8 cellular contexts compared by ENCODE assay signal in the genomic region with DNA sequence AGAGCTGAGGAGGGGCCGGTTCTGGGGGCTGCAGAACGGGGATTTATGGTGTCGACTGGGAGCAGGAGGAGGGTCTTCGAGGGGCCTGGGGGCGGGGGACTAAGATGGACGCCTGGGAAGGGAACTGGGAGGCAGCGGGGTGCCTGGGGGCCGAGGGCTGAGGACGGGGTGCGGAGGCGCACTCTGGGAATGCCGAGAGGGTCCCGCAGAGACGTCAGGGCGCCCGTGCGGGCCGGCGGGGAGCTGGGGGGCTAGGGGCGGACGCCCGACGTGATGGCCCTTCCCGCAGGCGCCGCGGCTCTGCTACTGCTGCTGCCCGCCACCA. TPM values are rescaled to one million over a fixed set of nuclear protein-coding genes. Genes with fewer than 3 reads are reported as not detected.
A peak's percentile ranks its signal among the peaks of the same experiment; 100 is the strongest.
DNase-seq lines count a peak whose midpoint lies in the region; ATAC-seq, FAIRE-seq and TF ChIP-seq lines count a peak whose summit lies in the region.

No MANE protein-coding gene starts in this region.

- no peak for TF ChIP-seq EP300 in SK-N-SH (IDR thresholded peaks at IDR 0.05; ENCODE audit: borderline replicate concordance in 1 of 2, low read depth in 1 of 2, low read length in 1 of 2)

- H3K27me3 ChIP-seq in SK-N-SH (ENCODE audit: insufficient read depth) (no peaks in the 10 kb centered on the region), keratinocyte (ENCODE audit: control insufficient read depth, extremely low read depth, insufficient read depth, low read length) (no peaks in the 10 kb centered on the region)

- H3K9me3 ChIP-seq in SK-N-SH (no peaks in the 10 kb centered on the region), keratinocyte (ENCODE audit: control insufficient read depth, low read depth, low read length) (no peaks in the 10 kb centered on the region)

- H3K9me2 ChIP-seq in SK-N-SH, result no peaks in the 10 kb centered on the region

- dilution Hi-C loops in keratinocyte (cut with MboI; ENCODE audit: extremely low pct_ligation_motif_present, low sequenced_read_pairs), result no loop called here

- no peaks in the 10 kb centered on the region for H3K9me3 Mint-ChIP-seq in activated naive CD8-positive, alpha-beta T cell treated with anti-CD3 and anti-CD28 coated beads, Interleukin-2, amount 10 ng/mL, durations not matched to agents 7 days and 5 days

- 2% methylated on average over 6 of the region's 28 CpGs for WGBS in SK-N-SH (ENCODE audit: low lambda C conversion rate)

- peak overlapping the region; percentile 64 to 83 for H3K4me3 ChIP-seq in SK-N-SH (ENCODE audit: low read depth in 2 of 2, low read length in 1 of 2)
- peak overlapping the region; percentile 46 to 81 (median 68) for H3K4me3 ChIP-seq in keratinocyte (ENCODE audit: control insufficient read depth in 2 of 3, extremely low read depth in 1 of 3, insufficient read depth in 2 of 3, low read depth in 1 of 3, low read length in 3 of 3)

- CTCF ChIA-PET in SK-N-SH (lab: Yijun Ruan, JAX), result interaction anchor here (0.6 to 6.1 kb wide), 35 partner anchors 9 to 799 kb away, joined by 3 to 150 read pairs (median 3); partner anchors contain the start of genes ARL2, CAPN1, FAU and MRPL49

- H3K9ac ChIP-seq in SK-N-SH (peak overlapping the region; percentile 38), keratinocyte (ENCODE audit: control insufficient read depth, extremely low read depth, insufficient read depth, low read length) (peak overlapping the region; percentile 67)

- H3K27ac Mint-ChIP-seq in activated naive CD8-positive, alpha-beta T cell treated with anti-CD3 and anti-CD28 coated beads, Interleukin-2, amount 10 ng/mL, durations not matched to agents 7 days and 5 days, result peak overlapping the region; percentile 87

- H3K4me1 ChIP-seq in SK-N-SH (ENCODE audit: control insufficient read depth in 1 of 2, insufficient read depth in 2 of 2, low read depth in 1 of 2, low read length in 1 of 2) (peaks cover 14 to 52% of the 10 kb centered on the region in 2 experiments; a peak in 3 of 4 replicates), keratinocyte (ENCODE audit: control insufficient read depth, extremely low read depth, insufficient read depth, low read length) (peaks cover 32% of the 10 kb centered on the region)

- H3K36me3 ChIP-seq in SK-N-SH (replicated peaks in 1 of 2; ENCODE audit: control insufficient read depth in 1 of 2, insufficient read depth in 2 of 2, low read length in 1 of 2), result peaks cover 7 to 31% of the 10 kb centered on the region in 2 experiments
- H3K36me3 ChIP-seq in keratinocyte (ENCODE audit: control insufficient read depth in 2 of 2, extremely low read depth in 1 of 2, insufficient read depth in 2 of 2, low read length in 2 of 2), result peaks cover 10 to 12% of the 10 kb centered on the region in 2 experiments

- peaks cover 2% of the 10 kb centered on the region for H3K9me1 ChIP-seq in keratinocyte (ENCODE audit: control insufficient read depth, extremely low read depth, insufficient read depth, low read length)

- H3F3A ChIP-seq in SK-N-SH (replicated peaks; ENCODE audit: insufficient read depth), result peaks cover 13% of the 10 kb centered on the region

- TF ChIP-seq CTCF in SK-N-SH (IDR thresholded peaks at IDR 0.05) (no peak), keratinocyte (optimal IDR thresholded peaks at IDR 0.05 in 1 of 3, IDR thresholded peaks at IDR 0.05 in 1 of 3, conservative IDR thresholded peaks at IDR 0.05 in 1 of 3; ENCODE audit: extremely low read depth in 1 of 3, insufficient read depth in 2 of 3, low read length in 3 of 3) (no peak)

- POLR2A ChIA-PET in SK-N-SH (lab: Yijun Ruan, JAX), result interaction anchor here (0.7 to 4.1 kb wide), 10 partner anchors 9 to 230 kb away, joined by 3 to 27 read pairs (median 4); partner anchors contain the start of genes ARL2, FAU and MRPL49
- POLR2A ChIA-PET in activated naive CD8-positive, alpha-beta T cell treated with anti-CD3 and anti-CD28 coated beads, Interleukin-2, amount 10 ng/mL, durations not matched to agents 7 days and 5 days (lab: Charles Lee), result interaction anchor here (0.6 to 4.1 kb wide), 11 partner anchors 10 to 230 kb away, joined by 3 to 40 read pairs (median 4); partner anchors contain the start of genes ARL2, CAPN1, FAU and MRPL49

- peaks cover 30% of the 10 kb centered on the region for H3K4me1 Mint-ChIP-seq in activated naive CD8-positive, alpha-beta T cell treated with anti-CD3 and anti-CD28 coated beads, Interleukin-2, amount 10 ng/mL, durations not matched to agents 7 days and 5 days

- H3K4me3 Mint-ChIP-seq in activated naive CD8-positive, alpha-beta T cell treated with anti-CD3 and anti-CD28 coated beads, Interleukin-2, amount 10 ng/mL, durations not matched to agents 7 days and 5 days, result peak overlapping the region; percentile 88

- no peaks in the 10 kb centered on the region for H3K27me3 Mint-ChIP-seq in activated naive CD8-positive, alpha-beta T cell treated with anti-CD3 and anti-CD28 coated beads, Interleukin-2, amount 10 ng/mL, durations not matched to agents 7 days and 5 days

- H4K20me1 ChIP-seq in SK-N-SH (ENCODE audit: insufficient read depth) (peaks cover 6% of the 10 kb centered on the region; the same call in 1 of the 2 replicates), keratinocyte (ENCODE audit: control insufficient read depth, extremely low read depth, insufficient read depth, low read length) (no peaks in the 10 kb centered on the region)

- H2AFZ ChIP-seq in SK-N-SH (ENCODE audit: low read depth) (no peak overlapping the region), keratinocyte (ENCODE audit: control insufficient read depth, low read length) (no peak overlapping the region)

- H3K36me3 Mint-ChIP-seq in activated naive CD8-positive, alpha-beta T cell treated with anti-CD3 and anti-CD28 coated beads, Interleukin-2, amount 10 ng/mL, durations not matched to agents 7 days and 5 days, result peaks cover 2% of the 10 kb centered on the region

- DNase-seq in SK-N-SH (no peak), keratinocyte (ENCODE audit: low read depth, low spot score) (no peak), substantia nigra (lab: John Stamatoyannopoulos, UW) (peak in 1 of 49 donors; percentile 56), GF-D8 (lab: John Stamatoyannopoulos, UW) (no peak)
- no peak for DNase-seq in activated naive CD8-positive, alpha-beta T cell treated with anti-CD3 and anti-CD28 coated beads, Interleukin-2, amount 10 ng/mL, durations not matched to agents 7 days and 5 days

- H3K27ac ChIP-seq in SK-N-SH (ENCODE audit: low read depth in 2 of 2, low read length in 1 of 2) (peak overlapping the region in 1 of 2 experiments; percentile 89; a peak in 2 of 4 replicates), keratinocyte (ENCODE audit: control insufficient read depth, insufficient read depth, low read length) (no peak overlapping the region), substantia nigra (ENCODE audit: low read depth, low read length, poor library complexity, severe bottlenecking) (peak overlapping the region; percentile 87)

- TF ChIP-seq RAD21 in SK-N-SH (IDR thresholded peaks at IDR 0.05; ENCODE audit: low read length), result no peak

- H3K79me2 ChIP-seq in SK-N-SH (ENCODE audit: insufficient read depth) (peaks cover 18% of the 10 kb centered on the region), keratinocyte (ENCODE audit: control insufficient read depth, insufficient read depth, low read length) (peaks cover 18% of the 10 kb centered on the region)

- ATAC-seq in SK-N-SH treated with all-trans-retinoic acid at 6 μM for 48 hours (no peak), GM19023 (IDR thresholded peaks at IDR 0.05; ENCODE audit: unreplicated experiment) (no peak), HG02973 (IDR thresholded peaks at IDR 0.05; ENCODE audit: unreplicated experiment) (no peak)
- ATAC-seq in activated naive CD8-positive, alpha-beta T cell treated with anti-CD3 and anti-CD28 coated beads, Interleukin-2, amount 10 ng/mL, durations not matched to agents 7 days and 5 days (ENCODE audit: low read depth), result no peak

- FAIRE-seq in keratinocyte (lab: Jason Lieb, UNC), result no peak

- peak overlapping the region; percentile 93 for H3K4me2 ChIP-seq in SK-N-SH
- H3K4me2 ChIP-seq in keratinocyte (ENCODE audit: control insufficient read depth, extremely low read depth, insufficient read depth, low read depth, low read length), result peak overlapping the region; percentile 91

RNA-seq across cellular contexts. Expression of gene TM7SF2, which starts 0.5 kb away (rescaled TPM):
- polyA plus RNA-seq in SK-N-SH (2012; rRNA removed), result 87.8 and 90.0 TPM in 2 replicates
- polyA plus RNA-seq in SK-N-SH (2012; cell fraction: cytosol; rRNA removed), result 38.0 and 59.9 TPM in 2 replicates
- 161 and 164 TPM in 2 replicates for polyA plus RNA-seq in SK-N-SH (2012; cell fraction: nucleus; rRNA removed)
- total RNA-seq in activated naive CD8-positive, alpha-beta T cell treated with anti-CD3 and anti-CD28 coated beads, Interleukin-2, amount 10 ng/mL, durations not matched to agents 7 days and 5 days, result 10 to 100 TPM; 26.1 to 26.2 TPM
- 9.7 to 12.6 TPM (median 10.7 TPM) in 3 replicates for polyA plus RNA-seq in keratinocyte
- polyA plus RNA-seq in keratinocyte (2011; ENCODE audit: low read depth), result 52.1 TPM
- 8.3 and 10.2 TPM in 2 replicates for polyA plus RNA-seq in keratinocyte (2011; cell fraction: cytosol; rRNA removed)
- 14.3 and 15.5 TPM in 2 replicates for polyA plus RNA-seq in keratinocyte (2011; cell fraction: nucleus; rRNA removed)
- 11.1 and 76.6 TPM in 2 replicates for polyA plus RNA-seq in keratinocyte (2012; ENCODE audit: low replicate concordance)
- polyA minus RNA-seq in keratinocyte, result 15.1 to 69.8 TPM (median 15.7 TPM) in 3 replicates
- polyA minus RNA-seq in keratinocyte (2011; cell fraction: cytosol; rRNA and poly(A)+ RNA removed), result 9.0 TPM
- polyA minus RNA-seq in keratinocyte (2011; cell fraction: nucleus; rRNA and poly(A)+ RNA removed), result 10.4 and 10.5 TPM in 2 replicates

RNA-seq across cellular contexts. Expression of gene ZNHIT2, which starts 5.3 kb away (rescaled TPM):
- polyA plus RNA-seq in SK-N-SH (2012; rRNA removed), result 5.6 and 5.9 TPM in 2 replicates
- polyA plus RNA-seq in SK-N-SH (2012; cell fraction: cytosol; rRNA removed), result 2.4 and 4.1 TPM in 2 replicates
- 4.1 and 8.9 TPM in 2 replicates for polyA plus RNA-seq in SK-N-SH (2012; cell fraction: nucleus; rRNA removed)
- 10 to 100 TPM; 11.1 to 11.9 TPM for total RNA-seq in activated naive CD8-positive, alpha-beta T cell treated with anti-CD3 and anti-CD28 coated beads, Interleukin-2, amount 10 ng/mL, durations not matched to agents 7 days and 5 days
- 2.6 to 6.6 TPM (median 3.4 TPM) in 3 replicates for polyA plus RNA-seq in keratinocyte
- 2.2 TPM for polyA plus RNA-seq in keratinocyte (2011; ENCODE audit: low read depth)
- 1.5 and 6.6 TPM in 2 replicates for polyA plus RNA-seq in keratinocyte (2011; cell fraction: cytosol; rRNA removed)
- 2.3 and 4.0 TPM in 2 replicates for polyA plus RNA-seq in keratinocyte (2011; cell fraction: nucleus; rRNA removed)
- polyA plus RNA-seq in keratinocyte (2012; ENCODE audit: low replicate concordance), result 7.5 and 11.2 TPM in 2 replicates
- 1.2 to 1.6 TPM (median 1.4 TPM) in 3 replicates for polyA minus RNA-seq in keratinocyte
- 22.6 TPM for polyA minus RNA-seq in keratinocyte (2011; cell fraction: cytosol; rRNA and poly(A)+ RNA removed)
- 2.9 and 4.1 TPM in 2 replicates for polyA minus RNA-seq in keratinocyte (2011; cell fraction: nucleus; rRNA and poly(A)+ RNA removed)

RNA-seq across cellular contexts. Expression of gene FAU, which starts 9.7 kb away (rescaled TPM):
- polyA plus RNA-seq in SK-N-SH (2012; rRNA removed) (912 and 1,210 TPM in 2 replicates), keratinocyte (328 to 452 TPM (median 425 TPM) in 3 replicates)
- polyA plus RNA-seq in SK-N-SH (2012; cell fraction: cytosol; rRNA removed), result 839 and 875 TPM in 2 replicates
- polyA plus RNA-seq in SK-N-SH (2012; cell fraction: nucleus; rRNA removed), result 329 and 754 TPM in 2 replicates
- 1,000 to 10,000 TPM; 1,110 to 1,162 TPM for total RNA-seq in activated naive CD8-positive, alpha-beta T cell treated with anti-CD3 and anti-CD28 coated beads, Interleukin-2, amount 10 ng/mL, durations not matched to agents 7 days and 5 days
- 471 TPM for polyA plus RNA-seq in keratinocyte (2011; ENCODE audit: low read depth)
- 306 and 737 TPM in 2 replicates for polyA plus RNA-seq in keratinocyte (2011; cell fraction: cytosol; rRNA removed)
- 225 and 268 TPM in 2 replicates for polyA plus RNA-seq in keratinocyte (2011; cell fraction: nucleus; rRNA removed)
- 874 and 1,191 TPM in 2 replicates for polyA plus RNA-seq in keratinocyte (2012; ENCODE audit: low replicate concordance)
- polyA minus RNA-seq in keratinocyte, result 109 to 156 TPM (median 109 TPM) in 3 replicates
- polyA minus RNA-seq in keratinocyte (2011; cell fraction: cytosol; rRNA and poly(A)+ RNA removed), result 470 TPM
- 78.3 and 89.3 TPM in 2 replicates for polyA minus RNA-seq in keratinocyte (2011; cell fraction: nucleus; rRNA and poly(A)+ RNA removed)

RNA-seq across cellular contexts. Expression of gene MRPL49, which starts 9.9 kb away (rescaled TPM):
- polyA plus RNA-seq in SK-N-SH (2012; rRNA removed) (56.7 and 89.7 TPM in 2 replicates), keratinocyte (46.3 to 67.7 TPM (median 49.6 TPM) in 3 replicates)
- polyA plus RNA-seq in SK-N-SH (2012; cell fraction: cytosol; rRNA removed), result 50.2 and 68.6 TPM in 2 replicates
- polyA plus RNA-seq in SK-N-SH (2012; cell fraction: nucleus; rRNA removed), result 28.6 and 38.2 TPM in 2 replicates
- 10 to 100 TPM; 50.7 to 53.6 TPM for total RNA-seq in activated naive CD8-positive, alpha-beta T cell treated with anti-CD3 and anti-CD28 coated beads, Interleukin-2, amount 10 ng/mL, durations not matched to agents 7 days and 5 days
- 81.9 TPM for polyA plus RNA-seq in keratinocyte (2011; ENCODE audit: low read depth)
- 40.9 and 46.5 TPM in 2 replicates for polyA plus RNA-seq in keratinocyte (2011; cell fraction: cytosol; rRNA removed)
- polyA plus RNA-seq in keratinocyte (2011; cell fraction: nucleus; rRNA removed), result 31.2 and 35.1 TPM in 2 replicates
- polyA plus RNA-seq in keratinocyte (2012; ENCODE audit: low replicate concordance), result 29.1 and 45.0 TPM in 2 replicates
- 26.4 to 41.9 TPM (median 36.9 TPM) in 3 replicates for polyA minus RNA-seq in keratinocyte
- 24.7 TPM for polyA minus RNA-seq in keratinocyte (2011; cell fraction: cytosol; rRNA and poly(A)+ RNA removed)
- 12.3 and 13.3 TPM in 2 replicates for polyA minus RNA-seq in keratinocyte (2011; cell fraction: nucleus; rRNA and poly(A)+ RNA removed)

RNA-seq across cellular contexts. Expression of gene VPS51, which starts 16.2 kb away (rescaled TPM):
- polyA plus RNA-seq in SK-N-SH (2012; rRNA removed), result 59.1 and 59.9 TPM in 2 replicates
- 18.5 and 33.0 TPM in 2 replicates for polyA plus RNA-seq in SK-N-SH (2012; cell fraction: cytosol; rRNA removed)
- 93.7 and 181 TPM in 2 replicates for polyA plus RNA-seq in SK-N-SH (2012; cell fraction: nucleus; rRNA removed)
- total RNA-seq in activated naive CD8-positive, alpha-beta T cell treated with anti-CD3 and anti-CD28 coated beads, Interleukin-2, amount 10 ng/mL, durations not matched to agents 7 days and 5 days, result 100 to 1,000 TPM; 130 to 138 TPM
- 28.8 to 64.0 TPM (median 43.1 TPM) in 3 replicates for polyA plus RNA-seq in keratinocyte
- polyA plus RNA-seq in keratinocyte (2011; ENCODE audit: low read depth), result 82.5 TPM
- 21.1 and 42.2 TPM in 2 replicates for polyA plus RNA-seq in keratinocyte (2011; cell fraction: cytosol; rRNA removed)
- 40.6 and 52.9 TPM in 2 replicates for polyA plus RNA-seq in keratinocyte (2011; cell fraction: nucleus; rRNA removed)
- 47.2 and 51.2 TPM in 2 replicates for polyA plus RNA-seq in keratinocyte (2012; ENCODE audit: low replicate concordance)
- polyA minus RNA-seq in keratinocyte, result 67.3 to 153 TPM (median 85.3 TPM) in 3 replicates
- 171 TPM for polyA minus RNA-seq in keratinocyte (2011; cell fraction: cytosol; rRNA and poly(A)+ RNA removed)
- polyA minus RNA-seq in keratinocyte (2011; cell fraction: nucleus; rRNA and poly(A)+ RNA removed), result 47.1 and 49.4 TPM in 2 replicates
